ENCODE assay signal across 8 cellular contexts in the genomic region with DNA sequence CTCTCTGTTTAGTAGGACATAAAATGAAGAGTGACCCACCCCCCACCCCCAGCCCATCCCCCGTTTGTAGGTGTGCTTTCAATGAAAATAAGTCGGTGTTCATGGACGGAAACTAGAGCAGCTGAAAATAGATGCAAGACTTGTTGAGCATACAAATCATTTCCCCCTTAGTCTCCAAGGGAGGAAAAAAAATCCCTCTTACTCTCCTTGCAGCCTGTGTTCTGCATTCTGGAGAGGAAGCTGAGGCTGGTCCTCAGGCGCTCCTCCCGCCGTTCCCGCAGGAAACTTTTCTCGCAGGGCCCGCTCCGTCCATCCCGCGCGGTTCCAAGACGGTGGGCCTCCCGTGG.
DNase-seq lines count a peak whose midpoint lies in the region; ATAC-seq and TF ChIP-seq lines count a peak whose summit lies in the region.
"Had no signal": no experiment of that assay in that cellular context is flagged by ENCODE, and none has a peak within 500 bp of the region (broad histone marks: within the 10 kb centered on the region; RNA-seq: fewer than 3 reads in every experiment).

No MANE protein-coding gene starts in this region.

- H3K4me3 Mint-ChIP-seq in activated T-cell treated with anti-CD3 and anti-CD28 coated beads, Interleukin-2, amount 50 U/mL, for 4 hours, result no peak overlapping the region

- peak overlapping the region; percentile 56 for H3K4me3 ChIP-seq in HFF-Myc (replicated peaks; ENCODE audit: low read depth, low read length)
- peak overlapping the region; percentile 68 for H3K4me3 ChIP-seq in astrocyte of the spinal cord (ENCODE audit: low read depth, low read length)
- peak overlapping the region; percentile 75 for H3K4me3 ChIP-seq in suprapubic skin

- TF ChIP-seq POLR2A in suprapubic skin (IDR thresholded peaks at IDR 0.05), result no peak

- H3K27me3 Mint-ChIP-seq in activated T-cell treated with anti-CD3 and anti-CD28 coated beads, Interleukin-2, amount 50 U/mL, for 4 hours (ENCODE audit: low read depth), result peaks cover 55% of the 10 kb centered on the region

- no peaks in the 10 kb centered on the region for H3K36me3 Mint-ChIP-seq in activated T-cell treated with anti-CD3 and anti-CD28 coated beads, Interleukin-2, amount 50 U/mL, for 4 hours (ENCODE audit: insufficient read depth)

- H3K27ac ChIP-seq in layer of hippocampus (ENCODE audit: low read depth, low read length), result peak overlapping the region; percentile 67
- H3K27ac ChIP-seq in suprapubic skin, result peak overlapping the region; percentile 66

- no peaks in the 10 kb centered on the region for H3K9me3 Mint-ChIP-seq in activated T-cell treated with anti-CD3 and anti-CD28 coated beads, Interleukin-2, amount 50 U/mL, for 4 hours
- H3K9me3 Mint-ChIP-seq: central memory CD8-positive, alpha-beta T cell had no signal

- in situ Hi-C loops in astrocyte of the spinal cord (cut with HindIII; ENCODE audit: low sequenced_read_pairs), result no loop called here

- peaks cover 8% of the 10 kb centered on the region for H3K4me1 Mint-ChIP-seq in activated T-cell treated with anti-CD3 and anti-CD28 coated beads, Interleukin-2, amount 50 U/mL, for 4 hours (ENCODE audit: low read depth)

- H3K36me3 ChIP-seq in suprapubic skin, result no peaks in the 10 kb centered on the region

- under 1% methylated on average over 13 of the region's 15 CpGs for WGBS in suprapubic skin

- H3K27me3 ChIP-seq in layer of hippocampus (ENCODE audit: control insufficient read depth, insufficient read depth, low read length) (no peaks in the 10 kb centered on the region), suprapubic skin (peaks cover 11% of the 10 kb centered on the region)

- H3K4me1 ChIP-seq in suprapubic skin, result peaks cover 27% of the 10 kb centered on the region

- DNase-seq in HFF-Myc (ENCODE audit: extremely low read depth, low read depth) (no peak), astrocyte of the spinal cord (ENCODE audit: low read depth, low spot score) (no peak), suprapubic skin (ENCODE audit: low spot score in 2 of 2) (no peak), NCI-H446 (lab: John Stamatoyannopoulos, UW) (no peak), activated gamma-delta T cell (lab: John Stamatoyannopoulos, UW) (no peak)
- DNase-seq in activated T-cell treated with anti-CD3 and anti-CD28 coated beads, Interleukin-2, amount 50 U/mL, for 4 hours, result no peak

- H3K9me3 ChIP-seq in suprapubic skin, result no peaks in the 10 kb centered on the region

- TF ChIP-seq EP300 in suprapubic skin (IDR thresholded peaks at IDR 0.05), result no peak

- TF ChIP-seq CTCF in HFF-Myc (IDR thresholded peaks at IDR 0.05; ENCODE audit: low read depth, low read length, missing control alignments) (no peak), astrocyte of the spinal cord (IDR thresholded peaks at IDR 0.05; ENCODE audit: low read depth, low read length) (no peak), suprapubic skin (IDR thresholded peaks at IDR 0.05) (no peak)

- no peak for ATAC-seq in activated T-cell treated with anti-CD3 and anti-CD28 coated beads, Interleukin-2, amount 50 U/mL, for 4 hours
